Comparison of ENCODE assay signal across 23 cellular contexts in the genomic region with DNA sequence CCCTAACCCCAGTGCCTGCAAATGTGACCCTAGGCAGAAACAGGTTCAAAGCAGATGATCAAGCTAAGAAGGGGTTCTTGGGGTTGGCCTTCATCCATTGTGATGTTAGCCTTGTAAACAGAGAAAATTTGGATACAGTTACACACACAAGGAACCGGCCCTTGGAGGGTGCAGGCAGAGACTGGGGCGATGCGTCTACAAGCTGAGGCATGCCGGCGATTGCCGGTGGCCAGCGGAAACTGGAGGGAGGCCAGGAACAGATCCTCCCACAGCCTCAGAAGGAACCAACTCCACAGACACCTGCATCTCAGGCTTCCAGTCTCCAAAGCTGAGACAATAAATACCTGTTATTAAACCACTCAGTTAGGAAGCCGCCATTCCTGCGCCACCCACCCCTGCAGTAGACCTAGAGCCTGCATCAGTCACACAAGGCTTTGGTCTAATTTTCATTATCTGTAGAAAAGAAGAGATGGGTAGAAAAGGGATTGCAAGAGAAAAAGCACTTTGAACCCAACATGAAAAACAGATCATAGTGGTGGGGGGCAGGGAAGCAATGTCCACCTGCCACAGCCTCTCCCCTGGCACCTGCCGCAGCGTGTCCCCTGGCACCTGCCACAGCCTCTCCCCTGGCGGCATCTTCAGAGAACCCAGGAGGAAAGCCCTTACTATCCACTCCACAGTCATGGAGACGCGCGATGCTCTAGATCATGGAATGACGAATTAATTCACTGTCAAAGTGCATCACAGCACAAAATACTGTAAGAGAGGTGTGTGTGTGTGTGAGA.
A peak's percentile ranks its signal among the peaks of the same experiment; 100 is the strongest.
DNase-seq lines count a peak whose midpoint lies in the region; ATAC-seq and TF ChIP-seq lines count a peak whose summit lies in the region.
"Had no signal": no experiment of that assay in that cellular context is flagged by ENCODE, and none has a peak within 500 bp of the region (broad histone marks: within the 10 kb centered on the region; RNA-seq: fewer than 3 reads in every experiment).

No MANE protein-coding gene starts in this region.

- no peak overlapping the region for H2BK12ac ChIP-seq in H9 (ENCODE audit: insufficient read length, low read depth, low read length)

- H2BK5ac ChIP-seq in H9 (ENCODE audit: insufficient read length, low read length) = no peak overlapping the region

- H2BK120ac ChIP-seq in H9 (ENCODE audit: low read depth, low read length, poor library complexity, severe bottlenecking) = no peak overlapping the region

- H3K36me3 Mint-ChIP-seq in H9 (ENCODE audit: insufficient read depth in 1 of 3, low read depth in 3 of 3) = peaks cover 3 to 5% (median 5%) of the 10 kb centered on the region in 3 experiments; a peak in 6 of 7 replicates
- H3K36me3 Mint-ChIP-seq: CD4-positive, CD25-positive, alpha-beta regulatory T cell had no signal

- no peak overlapping the region for H4K91ac ChIP-seq in H9 (ENCODE audit: insufficient read length, low read depth, low read length)

- TF ChIP-seq CTCF in H9 (conservative IDR thresholded peaks at IDR 0.05) = no peak

- no peaks in the 10 kb centered on the region for H3K79me1 ChIP-seq in H9 (ENCODE audit: insufficient read depth, low read depth, low read length, poor library complexity, severe bottlenecking)

- no peak for ATAC-seq in GM19035 (IDR thresholded peaks at IDR 0.05; ENCODE audit: unreplicated experiment)
- ATAC-seq: activated naive CD8-positive, alpha-beta T cell treated with anti-CD3 and anti-CD28 coated beads, Interleukin-2, amount 50 U/mL, for 24 hours; body of pancreas; stimulated activated naive B cell treated with anti-CD40 and anti-IgM and Interleukin-4, amounts not matched to agents 10 μg/mL and 1 μg/mL and 100 μg/mL, for 72 hours had no signal

- H3K14ac ChIP-seq in H9 (ENCODE audit: insufficient read depth, low read length) = no peak overlapping the region

- no peaks in the 10 kb centered on the region for H3K4me1 ChIP-seq in H9 (ENCODE audit: insufficient read depth, low read length)
- H3K4me1 ChIP-seq: body of pancreas, testis had no signal

- H3K27me3 Mint-ChIP-seq in H9 (ENCODE audit: low read depth) = peaks cover 28% of the 10 kb centered on the region
- H3K27me3 Mint-ChIP-seq: activated CD4-positive, alpha-beta T cell treated with anti-CD3 and anti-CD28 coated beads, Interleukin-2, amount 10 ng/mL, durations not matched to agents 7 days and 5 days; activated naive CD8-positive, alpha-beta T cell treated with anti-CD3 and anti-CD28 coated beads, Interleukin-2, amount 50 U/mL, for 24 hours; CD4-positive, CD25-positive, alpha-beta regulatory T cell had no signal

- H2AFZ ChIP-seq in H9 (ENCODE audit: low read length) = no peak overlapping the region

- WGBS in H9 (ENCODE audit: extremely low coverage, insufficient read length, low lambda C conversion rate) = no CpG with 5 or more reads among the region's 16 CpGs

- no peaks in the 10 kb centered on the region for H3K27me3 ChIP-seq in H9 (ENCODE audit: insufficient read depth, low read length)
- H3K27me3 ChIP-seq: body of pancreas, neutrophil, testis had no signal

- no peak overlapping the region for H4K8ac ChIP-seq in H9 (replicated peaks; ENCODE audit: insufficient read length, low read depth, low read length)

- no peak overlapping the region for H4K5ac ChIP-seq in H9 (ENCODE audit: insufficient read length, low read depth, low read length)

- H3T11ph ChIP-seq in H9 (ENCODE audit: low read length) = no peak overlapping the region

- no peak overlapping the region for H2BK15ac ChIP-seq in H9 (ENCODE audit: low read depth, low read length)

- H3K4me1 Mint-ChIP-seq in H9 = no peaks in the 10 kb centered on the region
- H3K4me1 Mint-ChIP-seq: activated CD4-positive, alpha-beta T cell treated with anti-CD3 and anti-CD28 coated beads, Interleukin-2, amount 10 ng/mL, durations not matched to agents 7 days and 5 days; activated naive CD8-positive, alpha-beta T cell treated with anti-CD3 and anti-CD28 coated beads, Interleukin-2, amount 50 U/mL, for 24 hours; CD4-positive, CD25-positive, alpha-beta regulatory T cell; stimulated activated naive B cell treated with anti-CD40 and anti-IgM and Interleukin-4, amounts not matched to agents 10 μg/mL and 1 μg/mL and 100 μg/mL, for 72 hours had no signal

- H4K20me1 ChIP-seq in H9 (ENCODE audit: control insufficient read depth, insufficient read depth, insufficient read length) = no peaks in the 10 kb centered on the region

- H2AK5ac ChIP-seq in H9 (ENCODE audit: insufficient read length, low read length) = no peak overlapping the region

- peaks cover 16 to 18% of the 10 kb centered on the region in 2 experiments for H3K9me3 Mint-ChIP-seq in H9
- H3K9me3 Mint-ChIP-seq: activated naive CD8-positive, alpha-beta T cell treated with anti-CD3 and anti-CD28 coated beads, Interleukin-2, amount 50 U/mL, for 24 hours; activated T-helper 2 cell treated with anti-CD3 and anti-CD28 coated beads, Interferon-gamma antibody, Interleukin-2, Interleukin-4, amounts not matched to agents 10 μg/mL and 5 μg/mL and 100 μg/mL, durations not matched to agents 14 hours and 24 hours and 36 hours had no signal

- H3K56ac ChIP-seq in H9 (ENCODE audit: insufficient read length, low read depth, low read length) = no peak overlapping the region

- H2BK20ac ChIP-seq in H9 (ENCODE audit: low read depth, low read length, poor library complexity, severe bottlenecking) = no peak overlapping the region

- H3K4ac ChIP-seq in H9 (ENCODE audit: low read depth, low read length) = no peak overlapping the region

- DNase-seq in COR-L47 (lab: John Stamatoyannopoulos, UW) (peak; percentile 80), H9 (peak; percentile 15), NCI-H345 (lab: John Stamatoyannopoulos, UW) (peak; percentile 80), islet precursor cell (peak; percentile 26), NCI-H2171 (lab: John Stamatoyannopoulos, UW) (no peak), iPS-NIHi7 (ENCODE audit: extremely low spot score) (no peak)
- DNase-seq: activated CD4-positive, alpha-beta T cell treated with anti-CD3 and anti-CD28 coated beads, Interleukin-2, amount 10 ng/mL, durations not matched to agents 7 days and 5 days; activated naive CD8-positive, alpha-beta T cell treated with anti-CD3 and anti-CD28 coated beads, Interleukin-2, amount 50 U/mL, for 24 hours; body of pancreas; CD4-positive, CD25-positive, alpha-beta regulatory T cell; DMS 273 treated with DMSO at 0.1 percent for 48 hours; GF-D8; HFFc6; NCI-H2171 treated with DMSO at 0.1 percent for 48 hours; small intestine; stimulated activated naive B cell treated with anti-CD40 and anti-IgM and Interleukin-4, amounts not matched to agents 10 μg/mL and 1 μg/mL and 100 μg/mL, for 72 hours; T-helper 2 cell; testis had no signal

- no peak overlapping the region for H3K4me2 ChIP-seq in H9 (ENCODE audit: insufficient read depth, insufficient read length, low read length)
- H3K4me2 ChIP-seq: KMS-11 had no signal

- H3K18ac ChIP-seq in H9 (ENCODE audit: insufficient read length, low read depth, low read length) = no peak overlapping the region

- no peak overlapping the region for H3K27ac Mint-ChIP-seq in H9
- H3K27ac Mint-ChIP-seq: activated CD4-positive, alpha-beta T cell treated with anti-CD3 and anti-CD28 coated beads, Interleukin-2, amount 10 ng/mL, durations not matched to agents 7 days and 5 days; activated naive CD8-positive, alpha-beta T cell treated with anti-CD3 and anti-CD28 coated beads, Interleukin-2, amount 50 U/mL, for 24 hours; activated T-helper 2 cell treated with anti-CD3 and anti-CD28 coated beads, Interferon-gamma antibody, Interleukin-2, Interleukin-4, amounts not matched to agents 10 μg/mL and 5 μg/mL and 100 μg/mL, durations not matched to agents 14 hours and 24 hours and 36 hours; CD4-positive, CD25-positive, alpha-beta regulatory T cell; HFFc6; stimulated activated naive B cell treated with anti-CD40 and anti-IgM and Interleukin-4, amounts not matched to agents 10 μg/mL and 1 μg/mL and 100 μg/mL, for 72 hours had no signal

- no peaks in the 10 kb centered on the region for H3K23me2 ChIP-seq in H9 (ENCODE audit: insufficient read length, low read depth, low read length, poor library complexity, severe bottlenecking)

- H3K4me3 Mint-ChIP-seq in H9 = no peak overlapping the region
- H3K4me3 Mint-ChIP-seq: activated CD4-positive, alpha-beta T cell treated with anti-CD3 and anti-CD28 coated beads, Interleukin-2, amount 10 ng/mL, durations not matched to agents 7 days and 5 days; activated naive CD8-positive, alpha-beta T cell treated with anti-CD3 and anti-CD28 coated beads, Interleukin-2, amount 50 U/mL, for 24 hours; CD4-positive, CD25-positive, alpha-beta regulatory T cell; HFFc6; stimulated activated naive B cell treated with anti-CD40 and anti-IgM and Interleukin-4, amounts not matched to agents 10 μg/mL and 1 μg/mL and 100 μg/mL, for 72 hours had no signal

- H3K23ac ChIP-seq in H9 (ENCODE audit: insufficient read length, low read depth, low read length) = no peak overlapping the region

- H3K27ac ChIP-seq in H9 (ENCODE audit: insufficient read length, low read depth, low read length) = no peak overlapping the region
- H3K27ac ChIP-seq: body of pancreas, KMS-11, neutrophil, testis, VCaP had no signal

- H3K9ac ChIP-seq in H9 (ENCODE audit: extremely low read depth, insufficient read length, low read length) = no peak overlapping the region
- H3K9ac ChIP-seq: KMS-11 had no signal

- peaks cover 10% of the 10 kb centered on the region for H3K9me3 ChIP-seq in H9 (ENCODE audit: control insufficient read depth, low read depth, low read length)
- H3K9me3 ChIP-seq: neutrophil, testis had no signal

- no peaks in the 10 kb centered on the region for H3K79me2 ChIP-seq in H9 (ENCODE audit: insufficient read depth, low read length)

Comparison
In these comparisons a context has a peak if more than half of its experiments do, and no peak if none do; other contexts are left out.
1. DNase-seq: peak in COR-L47 (single experiment), H9 (single experiment), NCI-H345 (single experiment) and islet precursor cell (single experiment); none in NCI-H2171 (single experiment) and iPS-NIHi7 (single experiment).